ENCODE assay signal across 28 cellular contexts in genomic region chr10:118607768-118608354, GRCh38. TPM values are rescaled to one million over a fixed set of nuclear protein-coding genes. Genes with fewer than 3 reads are reported as not detected.
"Had no signal": no experiment of that assay in that cellular context is flagged by ENCODE, and none has a peak within 500 bp of the region (broad histone marks: within the 10 kb centered on the region; RNA-seq: fewer than 3 reads in every experiment).

No MANE protein-coding gene starts in this region.

- H3K27me3 ChIP-seq: brain microvascular endothelial cell had no signal

- H3K4me3 Mint-ChIP-seq: activated CD4-positive, alpha-beta memory T cell treated with anti-CD3 and anti-CD28 coated beads for 36 hours; activated CD4-positive, alpha-beta T cell treated with anti-CD3 and anti-CD28 coated beads, Interleukin-2, amount 10 ng/mL, durations not matched to agents 7 days and 5 days; activated naive CD4-positive, alpha-beta T cell treated with anti-CD3 and anti-CD28 coated beads for 36 hours; activated naive CD8-positive, alpha-beta T cell; activated T-helper 17 cell treated with anti-CD3 and anti-CD28 coated beads, Interleukin-2, amount 50 U/mL, for 72 hours; T-helper 1 cell treated with Interleukin-12 subunit alpha and Interleukin-12 subunit beta and Interleukin-4 antibody, amounts not matched to agents 30 μg/mL and 1 μg/mL, for 36 hours; WTC11 had no signal

- H3K27me3 Mint-ChIP-seq: activated CD4-positive, alpha-beta memory T cell treated with anti-CD3 and anti-CD28 coated beads for 36 hours; activated CD4-positive, alpha-beta T cell treated with anti-CD3 and anti-CD28 coated beads, Interleukin-2, amount 10 ng/mL, durations not matched to agents 7 days and 5 days; activated naive CD8-positive, alpha-beta T cell; activated T-helper 17 cell treated with anti-CD3 and anti-CD28 coated beads, Interleukin-2, amount 50 U/mL, for 72 hours had no signal

- H2AFZ ChIP-seq: PC-9 had no signal

- H3K9me3 Mint-ChIP-seq: activated T-helper 17 cell treated with anti-CD3 and anti-CD28 coated beads, Interleukin-2, amount 50 U/mL, for 72 hours; WTC11 had no signal

- H3K36me3 Mint-ChIP-seq: activated CD4-positive, alpha-beta memory T cell treated with anti-CD3 and anti-CD28 coated beads for 36 hours; activated naive CD8-positive, alpha-beta T cell; WTC11 had no signal

- H3K27ac ChIP-seq: brain microvascular endothelial cell, cardiac muscle cell, PC-9 had no signal

- DNase-seq: activated CD4-positive, alpha-beta memory T cell treated with anti-CD3 and anti-CD28 coated beads for 36 hours; activated CD4-positive, alpha-beta T cell treated with anti-CD3 and anti-CD28 coated beads, Interleukin-2, amount 10 ng/mL, durations not matched to agents 7 days and 5 days; activated CD4-positive, CD25-positive, alpha-beta regulatory T cell treated with anti-CD3 and anti-CD28 coated beads, Interleukin-2, amount 50 U/mL, for 72 hours; activated CD8-positive, alpha-beta memory T cell treated with anti-CD3 and anti-CD28 coated beads for 24 hours; activated gamma-delta T cell; activated naive CD4-positive, alpha-beta T cell treated with anti-CD3 and anti-CD28 coated beads for 36 hours; activated T-cell treated with anti-CD3 and anti-CD28 coated beads for 4 hours; activated T-cell treated with anti-CD3 and anti-CD28 coated beads, Interleukin-2, amount 50 U/mL, for 48 hours; amygdala; brain microvascular endothelial cell; Karpas-422; NCI-H1105 treated with DMSO at 0.1 percent for 48 hours; NCI-H146; NCI-H187 treated with DMSO at 0.1 percent for 48 hours; NCI-H2107; NCI-H345; NCI-H510A; NCI-H526 treated with DMSO at 0.1 percent for 48 hours; PC-9; SHP77 treated with DMSO at 0.1 percent for 48 hours had no signal

- H3K27ac Mint-ChIP-seq: activated CD4-positive, alpha-beta memory T cell treated with anti-CD3 and anti-CD28 coated beads for 36 hours; activated CD4-positive, alpha-beta T cell treated with anti-CD3 and anti-CD28 coated beads, Interleukin-2, amount 10 ng/mL, durations not matched to agents 7 days and 5 days; activated naive CD4-positive, alpha-beta T cell treated with anti-CD3 and anti-CD28 coated beads for 36 hours; activated naive CD8-positive, alpha-beta T cell; activated T-helper 17 cell treated with anti-CD3 and anti-CD28 coated beads, Interleukin-2, amount 50 U/mL, for 72 hours; T-helper 1 cell treated with Interleukin-12 subunit alpha and Interleukin-12 subunit beta and Interleukin-4 antibody, amounts not matched to agents 30 μg/mL and 1 μg/mL, for 36 hours; WTC11 had no signal

- H3K4me3 ChIP-seq: cardiac muscle cell, K562, PC-9 had no signal

- ATAC-seq: activated T-helper 17 cell treated with anti-CD3 and anti-CD28 coated beads, Interleukin-2, amount 50 U/mL, for 72 hours; K562; WTC11 had no signal

- H3K36me3 ChIP-seq: brain microvascular endothelial cell, cardiac muscle cell had no signal

- H3K4me2 ChIP-seq: PC-9 had no signal

- H3K4me1 Mint-ChIP-seq: activated CD4-positive, alpha-beta T cell treated with anti-CD3 and anti-CD28 coated beads, Interleukin-2, amount 10 ng/mL, durations not matched to agents 7 days and 5 days; activated T-helper 17 cell treated with anti-CD3 and anti-CD28 coated beads, Interleukin-2, amount 50 U/mL, for 72 hours; WTC11 had no signal

RNA-seq across cellular contexts. Expression of gene PRLHR, which starts 12.4 kb away (rescaled TPM):
- total RNA-seq: activated CD4-positive, alpha-beta memory T cell treated with anti-CD3 and anti-CD28 coated beads for 36 hours; activated CD4-positive, alpha-beta T cell treated with anti-CD3 and anti-CD28 coated beads, Interleukin-2, amount 10 ng/mL, durations not matched to agents 7 days and 5 days; activated naive CD4-positive, alpha-beta T cell treated with anti-CD3 and anti-CD28 coated beads for 36 hours; activated T-helper 17 cell treated with anti-CD3 and anti-CD28 coated beads, Interleukin-2, amount 50 U/mL, for 72 hours; astrocyte; cardiac muscle cell; K562; PC-9; SK-MEL-5; WTC11 had no signal
- polyA plus RNA-seq: cardiac muscle cell, K562 had no signal
